ENCODE assay signal across 1 cellular context in the genomic region with DNA sequence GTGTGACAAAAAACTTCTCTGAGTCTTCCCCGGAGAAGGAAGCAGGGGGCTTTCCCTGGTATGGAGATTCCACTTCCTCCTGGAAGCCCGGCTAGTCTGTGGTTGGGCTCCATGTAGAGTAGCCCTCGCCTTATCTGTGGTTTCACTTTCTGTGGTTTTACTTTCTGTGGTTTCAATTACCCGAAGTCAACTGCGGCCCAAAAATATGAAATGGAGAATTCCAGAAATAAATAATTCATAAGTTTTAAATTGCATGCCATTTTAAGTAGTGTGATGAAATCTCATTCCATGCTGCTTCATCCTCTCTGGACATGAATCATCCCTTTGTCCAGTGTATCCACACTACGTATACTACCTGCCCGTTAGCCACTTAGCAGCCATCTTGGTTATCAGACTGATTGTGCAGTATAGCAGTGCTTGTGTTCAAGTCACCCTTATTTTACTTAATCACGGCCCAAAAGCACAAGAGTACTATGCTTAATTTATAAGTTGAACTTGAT.
TF ChIP-seq lines count a peak whose summit lies in the region.

No MANE protein-coding gene starts in this region.

TF ChIP-seq in K562, 482 proteins besides CTCF, POLR2A, EP300 and RAD21 (continued from another document and continues in another):
- peak; percentile 95 for TF ChIP-seq RREB1 (CRISPR knock-in tag; IDR thresholded peaks at IDR 0.05)
- TF ChIP-seq ETV6 (IDR thresholded peaks at IDR 0.05; ENCODE audit: borderline replicate concordance in 1 of 2, low read depth in 2 of 2, low read length in 1 of 2): peak; percentile 45 to 88; a peak in 3 of 4 replicates
- TF ChIP-seq ETV6 (CRISPR knock-in tag; IDR thresholded peaks at IDR 0.05; ENCODE audit: borderline replicate concordance): no peak
- no peak for TF ChIP-seq THRAP3 (IDR thresholded peaks at IDR 0.05; ENCODE audit: borderline replicate concordance)
- TF ChIP-seq ZNF263 (CRISPR knock-in tag; IDR thresholded peaks at IDR 0.05; ENCODE audit: borderline replicate concordance): no peak
- TF ChIP-seq ZBTB11 (CRISPR knock-in tag; IDR thresholded peaks at IDR 0.05): peak in 1 of 3 experiments; percentile 48; a peak in 2 of 6 replicates
- peak; percentile 88 for TF ChIP-seq ZNF239 (CRISPR knock-in tag; IDR thresholded peaks at IDR 0.05)
- TF ChIP-seq, protein P1, sequence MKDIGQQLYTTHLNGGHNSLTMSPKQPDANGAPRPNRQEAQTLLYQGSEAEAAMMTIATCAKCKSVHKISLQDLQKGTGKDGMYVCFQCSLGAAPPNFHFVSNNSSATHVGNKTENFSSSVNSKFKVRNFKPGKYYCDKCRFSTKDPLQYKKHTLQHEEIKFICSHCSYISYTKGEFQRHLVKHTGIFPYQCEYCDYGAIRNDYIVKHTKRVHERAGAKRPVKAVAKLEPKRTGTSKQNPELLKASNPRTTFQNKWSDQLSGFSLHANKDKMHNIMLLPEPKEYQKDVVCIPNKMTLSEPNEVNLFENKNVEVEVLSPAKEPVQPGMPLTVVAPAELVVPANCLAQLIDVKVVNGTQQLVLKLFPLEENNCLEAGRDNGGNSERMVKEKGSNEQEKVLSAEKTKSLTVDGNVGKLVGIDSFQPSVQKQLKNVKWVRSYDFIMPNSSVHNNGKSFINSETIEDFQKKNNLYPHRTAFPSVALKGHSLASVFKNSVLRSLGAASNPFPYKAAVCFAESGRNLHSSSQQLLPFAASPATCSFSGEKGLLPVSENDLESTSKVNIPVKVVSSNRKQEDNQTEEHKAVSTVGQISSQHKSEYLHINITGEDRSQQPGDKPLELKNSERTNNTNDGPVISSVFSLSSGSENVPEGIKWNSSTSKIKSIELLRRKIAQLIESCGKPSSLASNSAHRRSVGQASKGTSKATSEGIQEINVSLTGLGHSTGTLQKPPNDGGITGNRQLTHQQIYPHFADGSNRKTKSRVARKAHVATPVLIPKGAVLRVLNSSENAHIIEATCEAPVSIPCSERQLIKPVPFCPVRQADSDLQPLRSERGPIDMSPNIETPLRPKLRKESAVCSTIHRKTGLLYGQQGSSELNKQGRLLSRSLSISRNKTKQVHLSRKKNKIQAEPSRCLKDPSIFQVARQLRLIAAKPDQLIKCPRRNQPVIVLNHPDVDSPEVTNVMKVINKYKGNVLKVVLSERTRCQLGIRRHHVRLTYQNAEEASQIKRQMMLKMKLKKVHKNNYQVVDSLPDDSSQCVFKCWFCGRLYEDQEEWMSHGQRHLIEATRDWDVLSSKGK (CRISPR knock-in tag; IDR thresholded peaks at IDR 0.05): no peak
- TF ChIP-seq CUX1 (CRISPR knock-in tag; IDR thresholded peaks at IDR 0.05): no peak
- TF ChIP-seq ZNF354B (CRISPR knock-in tag; IDR thresholded peaks at IDR 0.05): no peak
- peak; percentile 8; the same call in 1 of the 2 replicates for TF ChIP-seq NFE2 (IDR thresholded peaks at IDR 0.05; ENCODE audit: low read depth)
- peak; percentile 83 for TF ChIP-seq PTRF (tag; IDR thresholded peaks at IDR 0.05)
- no peak for TF ChIP-seq NCOR1 (IDR thresholded peaks at IDR 0.05)
- no peak; the same call in 1 of the 2 replicates for TF ChIP-seq LEF1 (IDR thresholded peaks at IDR 0.05)
- TF ChIP-seq L3MBTL2 (IDR thresholded peaks at IDR 0.05): no peak
- no peak; the same call in 1 of the 2 replicates for TF ChIP-seq HSF4 (CRISPR knock-in tag; IDR thresholded peaks at IDR 0.05; ENCODE audit: borderline replicate concordance)
- TF ChIP-seq RBBP5 (IDR thresholded peaks at IDR 0.05; ENCODE audit: borderline replicate concordance, insufficient read depth, low read length, poor library complexity, severe bottlenecking): no peak
- TF ChIP-seq, protein P2, sequence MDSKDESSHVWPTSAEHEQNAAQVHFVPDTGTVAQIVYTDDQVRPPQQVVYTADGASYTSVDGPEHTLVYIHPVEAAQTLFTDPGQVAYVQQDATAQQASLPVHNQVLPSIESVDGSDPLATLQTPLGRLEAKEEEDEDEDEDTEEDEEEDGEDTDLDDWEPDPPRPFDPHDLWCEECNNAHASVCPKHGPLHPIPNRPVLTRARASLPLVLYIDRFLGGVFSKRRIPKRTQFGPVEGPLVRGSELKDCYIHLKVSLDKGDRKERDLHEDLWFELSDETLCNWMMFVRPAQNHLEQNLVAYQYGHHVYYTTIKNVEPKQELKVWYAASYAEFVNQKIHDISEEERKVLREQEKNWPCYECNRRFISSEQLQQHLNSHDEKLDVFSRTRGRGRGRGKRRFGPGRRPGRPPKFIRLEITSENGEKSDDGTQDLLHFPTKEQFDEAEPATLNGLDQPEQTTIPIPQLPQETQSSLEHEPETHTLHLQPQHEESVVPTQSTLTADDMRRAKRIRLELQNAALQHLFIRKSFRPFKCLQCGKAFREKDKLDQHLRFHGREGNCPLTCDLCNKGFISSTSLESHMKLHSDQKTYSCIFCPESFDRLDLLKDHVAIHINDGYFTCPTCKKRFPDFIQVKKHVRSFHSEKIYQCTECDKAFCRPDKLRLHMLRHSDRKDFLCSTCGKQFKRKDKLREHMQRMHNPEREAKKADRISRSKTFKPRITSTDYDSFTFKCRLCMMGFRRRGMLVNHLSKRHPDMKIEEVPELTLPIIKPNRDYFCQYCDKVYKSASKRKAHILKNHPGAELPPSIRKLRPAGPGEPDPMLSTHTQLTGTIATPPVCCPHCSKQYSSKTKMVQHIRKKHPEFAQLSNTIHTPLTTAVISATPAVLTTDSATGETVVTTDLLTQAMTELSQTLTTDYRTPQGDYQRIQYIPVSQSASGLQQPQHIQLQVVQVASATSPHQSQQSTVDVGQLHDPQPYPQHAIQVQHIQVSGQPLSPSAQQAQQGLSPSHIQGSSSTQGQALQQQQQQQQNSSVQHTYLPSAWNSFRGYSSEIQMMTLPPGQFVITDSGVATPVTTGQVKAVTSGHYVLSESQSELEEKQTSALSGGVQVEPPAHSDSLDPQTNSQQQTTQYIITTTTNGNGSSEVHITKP (IDR thresholded peaks at IDR 0.05; ENCODE audit: partially characterized antibody): no peak
- no peak for TF ChIP-seq XRCC3 (IDR thresholded peaks at IDR 0.05)
- TF ChIP-seq BMI1 (IDR thresholded peaks at IDR 0.05; ENCODE audit: low read length): no peak
- no peak for TF ChIP-seq HDAC8 (tag; IDR thresholded peaks at IDR 0.05)
- TF ChIP-seq THAP7 (CRISPR knock-in tag; IDR thresholded peaks at IDR 0.05): no peak
- no peak; the same call in 1 of the 2 replicates for TF ChIP-seq BHLHE40 (IDR thresholded peaks at IDR 0.05; ENCODE audit: low read length)
- peak; percentile 79 for TF ChIP-seq TAF7 (tag; IDR thresholded peaks at IDR 0.05)
